In the genomic region with DNA sequence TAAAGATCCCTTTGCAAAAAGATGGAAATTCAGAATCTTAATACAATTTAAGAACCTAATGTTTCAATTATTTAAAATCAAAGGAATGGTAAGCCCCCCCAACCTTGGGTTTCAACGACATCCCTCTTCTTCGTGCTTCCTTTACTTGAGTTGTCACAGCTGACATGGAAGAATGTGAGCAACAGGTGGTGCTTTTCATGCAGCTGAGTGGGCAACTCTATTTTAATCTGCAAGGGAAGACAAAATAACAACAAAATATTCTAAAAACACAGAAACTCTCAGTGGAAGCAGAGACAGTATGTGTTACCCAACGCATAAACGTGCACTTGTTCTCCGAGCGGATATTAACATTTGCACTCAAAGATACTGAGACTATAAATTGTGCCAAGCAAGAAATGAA, we compare ENCODE assay signal across 8 cellular contexts.
"Had no signal": no experiment of that assay in that cellular context is flagged by ENCODE, and none has a peak within 500 bp of the region (broad histone marks: within the 10 kb centered on the region; RNA-seq: fewer than 3 reads in every experiment).

No MANE protein-coding gene starts in this region.

- H3K27ac ChIP-seq: GM23248 had no signal

- ATAC-seq: HCT116, K562 had no signal

- H3K9me3 ChIP-seq: HAP-1 had no signal

- H3K9ac ChIP-seq: GM23248 had no signal

- H3K4me3 ChIP-seq: GM23248, HAP-1, K562 had no signal

- FAIRE-seq: HTR-8/SVneo, K562 had no signal

- DNase-seq: GM23248, GOT3, H7, IMR-90 had no signal

- H2AFZ ChIP-seq: GM23248 had no signal
